In the genomic region with DNA sequence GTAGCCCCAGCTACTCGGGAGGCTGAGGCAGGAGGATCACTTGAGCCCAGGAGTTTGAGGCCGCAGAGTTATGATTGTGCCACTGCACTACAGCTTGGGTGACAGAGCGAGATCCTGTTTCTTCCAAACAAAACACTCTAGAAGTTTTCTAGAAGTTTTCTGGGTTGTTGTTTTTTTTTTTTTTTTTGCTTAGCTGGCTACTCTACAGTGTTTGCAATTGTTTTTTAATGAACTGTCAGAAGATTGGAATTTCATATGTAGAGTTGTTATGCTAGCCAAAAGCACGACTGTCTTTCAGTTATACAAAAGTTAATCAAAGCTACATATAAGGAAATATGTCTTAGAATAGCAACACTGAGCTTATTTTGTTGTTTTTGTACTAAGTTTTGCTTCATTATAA, we compare ENCODE assay signal across 24 cellular contexts. TPM values are rescaled to one million over a fixed set of nuclear protein-coding genes. Genes with fewer than 3 reads are reported as not detected.
DNase-seq lines count a peak whose midpoint lies in the region; ATAC-seq and TF ChIP-seq lines count a peak whose summit lies in the region.
"Had no signal": no experiment of that assay in that cellular context is flagged by ENCODE, and none has a peak within 500 bp of the region (broad histone marks: within the 10 kb centered on the region; RNA-seq: fewer than 3 reads in every experiment).

No MANE protein-coding gene starts in this region.

- H3K4me3 ChIP-seq in AG04450 (ENCODE audit: low read depth, low read length) (no peak overlapping the region), choroid plexus epithelial cell (ENCODE audit: low read depth, low read length) (no peak overlapping the region)
- H3K4me3 ChIP-seq: BLaER1 treated with 17β-estradiol and CSF1 and Interleukin-3, amounts not matched to agents 10 nM and 100 nM; lung; prostate gland had no signal

- TF ChIP-seq CTCF in AG04450 (IDR thresholded peaks at IDR 0.05; ENCODE audit: low read depth, low read length): no peak
- no peak for TF ChIP-seq CTCF in choroid plexus epithelial cell (conservative IDR thresholded peaks at IDR 0.05; ENCODE audit: low read depth, low read length)

- ATAC-seq in GM18873 (IDR thresholded peaks at IDR 0.05; ENCODE audit: low FRiP score, unreplicated experiment): no peak
- ATAC-seq in HG03139 (IDR thresholded peaks at IDR 0.05; ENCODE audit: unreplicated experiment): no peak
- no peak for ATAC-seq in GM21737 (IDR thresholded peaks at IDR 0.05; ENCODE audit: unreplicated experiment)
- ATAC-seq: SK-N-SH treated with all-trans-retinoic acid at 6 μM for 48 hours had no signal

- POLR2A ChIA-PET in AG04450 (lab: Yijun Ruan, JAX): interaction anchor here (0.5 to 1.3 kb wide), 10 partner anchors 9 to 256 kb away, joined by 3 to 8 read pairs (median 6); partner anchors contain the start of gene NEXN

- CTCF ChIA-PET in AG04450 (lab: Charles Lee): interaction anchor here (0.6 kb wide), 1 partner anchor 11 kb away, joined by 3 read pairs; no protein-coding TSS in a partner anchor

- peak overlapping the region; percentile 39 for H3K27ac ChIP-seq in AG04450 (ENCODE audit: low read depth, low read length)
- H3K27ac ChIP-seq: BLaER1 treated with 17β-estradiol and CSF1 and Interleukin-3, amounts not matched to agents 10 nM and 100 nM; prostate gland had no signal

- no peaks in the 10 kb centered on the region for H3K27me3 ChIP-seq in AG04450 (ENCODE audit: control insufficient read depth, insufficient read depth, low read length)
- H3K27me3 ChIP-seq: BLaER1 treated with 17β-estradiol and CSF1 and Interleukin-3, amounts not matched to agents 10 nM and 100 nM had no signal

- DNase-seq in AG04450 (ENCODE audit: low read depth, low spot score) (no peak), LHCN-M2 (ENCODE audit: low read depth) (peak; percentile 39), choroid plexus epithelial cell (ENCODE audit: low read depth) (peak; percentile 69), hepatic stellate cell (ENCODE audit: low spot score) (peak; percentile 23), glomerular visceral epithelial cell (ENCODE audit: extremely low spot score) (no peak)
- DNase-seq: activated CD4-positive, alpha-beta T cell treated with anti-CD3 and anti-CD28 coated beads, Interleukin-2, amount 10 ng/mL, durations not matched to agents 7 days and 5 days; activated naive CD4-positive, alpha-beta T cell treated with anti-CD3 and anti-CD28 coated beads for 36 hours; activated T-cell treated with anti-CD3 and anti-CD28 coated beads, Interleukin-2, amount 50 U/mL, for 48 hours; amygdala; COR-L47; DMS79; effector CD4-positive, alpha-beta T cell; kidney; NCI-H2029 treated with DMSO at 0.1 percent for 48 hours; NCI-H82; T-helper 2 cell; trophoblast cell had no signal

- peaks cover 3% of the 10 kb centered on the region; the same call in 1 of the 2 replicates for H3K9me3 ChIP-seq in AG04450 (ENCODE audit: control insufficient read depth, insufficient read depth, low read length)
- H3K9me3 ChIP-seq: prostate gland had no signal

RNA-seq across cellular contexts. Expression of gene NEXN, which starts 30.9 kb away (rescaled TPM):
- polyA plus RNA-seq in AG04450 (2011; rRNA removed): 28.6 and 39.9 TPM in 2 replicates
- 5.8 and 14.1 TPM in 2 replicates for polyA minus RNA-seq in AG04450 (2011; rRNA and poly(A)+ RNA removed)
- 17.1 and 29.7 TPM in 2 replicates for total RNA-seq in LHCN-M2 (2014; rRNA removed)
- polyA plus RNA-seq in LHCN-M2 (2012): 60.8 TPM

Comparison
In these comparisons a context has a peak if more than half of its experiments do, and no peak if none do; other contexts are left out.
1. DNase-seq: peak in LHCN-M2 (single experiment), choroid plexus epithelial cell (single experiment) and hepatic stellate cell (single experiment); none in AG04450 (single experiment) and glomerular visceral epithelial cell (single experiment).